ENCODE assay signal across 22 cellular contexts in genomic region chr15:39285066-39285465, GRCh38.
"Had no signal": no experiment of that assay in that cellular context is flagged by ENCODE, and none has a peak within 500 bp of the region (broad histone marks: within the 10 kb centered on the region; RNA-seq: fewer than 3 reads in every experiment).

No MANE protein-coding gene starts in this region.

- H3K4me1 ChIP-seq: colonic mucosa, thyroid gland had no signal

- H3K9me3 ChIP-seq: colonic mucosa, gastroesophageal sphincter, thyroid gland had no signal

- H3K4me3 ChIP-seq: colonic mucosa, gastroesophageal sphincter, left ventricle myocardium inferior, thyroid gland had no signal

- H3K36me3 ChIP-seq: colonic mucosa, gastroesophageal sphincter, left ventricle myocardium inferior, thyroid gland had no signal

- DNase-seq: activated CD4-positive, alpha-beta T cell treated with anti-CD3 and anti-CD28 coated beads for 1 hour; activated CD4-positive, alpha-beta T cell treated with anti-CD3 and anti-CD28 coated beads, Interleukin-2, amount 50 U/mL, for 1 hour; activated CD8-positive, alpha-beta T cell treated with anti-CD3 and anti-CD28 coated beads, Interleukin-2, amount 10 ng/mL, durations not matched to agents 7 days and 5 days; activated gamma-delta T cell; activated naive CD4-positive, alpha-beta T cell treated with anti-CD3 and anti-CD28 coated beads, Interleukin-2, amount 50 U/mL, for 16 hours; activated naive CD8-positive, alpha-beta T cell treated with anti-CD3 and anti-CD28 coated beads, Interleukin-2, amount 50 U/mL, for 24 hours; aorta; central memory CD4-positive, alpha-beta T cell; colonic mucosa; endodermal cell; head of caudate nucleus; hypothalamus; left ventricle myocardium inferior; midbrain; retina; stimulated activated CD4-positive, alpha-beta T cell treated with anti-CD3 and anti-CD28 coated beads, Interleukin-12 subunit alpha, Interleukin-12 subunit beta, amount 100 ng/mL, for 4 hours; stimulated activated CD4-positive, alpha-beta T cell treated with anti-CD3 and anti-CD28 coated beads, Interleukin-4, amount 100 ng/mL, for 4 hours; substantia nigra; T-helper 9 cell; thyroid gland had no signal

- H3K27ac ChIP-seq: colonic mucosa, epithelial cell of prostate, gastroesophageal sphincter, left ventricle myocardium inferior, thyroid gland had no signal

- H3K27me3 ChIP-seq: colonic mucosa, gastroesophageal sphincter, thyroid gland had no signal
